In genomic region chr1:234975122-234975940, GRCh38 we compare ENCODE assay signal across 7 cellular contexts.
DNase-seq lines count a peak whose midpoint lies in the region; ATAC-seq and TF ChIP-seq lines count a peak whose summit lies in the region.

No MANE protein-coding gene starts in this region.

- H3K27ac ChIP-seq in GM23338 (ENCODE audit: low read depth): no peak overlapping the region

- H3K9me3 Mint-ChIP-seq in GM23338 (no peaks in the 10 kb centered on the region), brain (peaks cover 0 to under 1% (median 0%) of the 10 kb centered on the region in 5 experiments)

- DNase-seq in GM23338 (ENCODE audit: low spot score): no peak
- DNase-seq in NCI-H748 treated with DMSO at 0.1 percent for 48 hours (lab: John Stamatoyannopoulos, UW): peak; percentile 89
- peak; percentile 82 for DNase-seq in mucosa of gallbladder (ENCODE audit: low spot score)
- DNase-seq in globus pallidus (ENCODE audit: low spot score): no peak
- no peak for DNase-seq in NCI-H1436 treated with DMSO at 0.1 percent for 48 hours (lab: John Stamatoyannopoulos, UW)

- no peak overlapping the region for H3K27ac Mint-ChIP-seq in GM23338
- H3K27ac Mint-ChIP-seq in brain: peak overlapping the region in 3 of 5 experiments; percentile 69 to 93 (median 90)

- peaks cover 40% of the 10 kb centered on the region for H3K4me1 Mint-ChIP-seq in GM23338
- peaks cover 96% of the 10 kb centered on the region for H3K4me1 Mint-ChIP-seq in brain

- H3K27me3 ChIP-seq in GM23338 (ENCODE audit: insufficient read depth): no peaks in the 10 kb centered on the region

- no peaks in the 10 kb centered on the region for H4K20me1 ChIP-seq in GM23338 (replicated peaks; ENCODE audit: insufficient read depth)

- H3K36me3 Mint-ChIP-seq in GM23338 (ENCODE audit: low read depth) (no peaks in the 10 kb centered on the region), brain (no peaks in the 10 kb centered on the region)

- H3K4me1 ChIP-seq in GM23338 (ENCODE audit: insufficient read depth): peaks cover 18% of the 10 kb centered on the region

- H3K4me3 Mint-ChIP-seq in GM23338: no peak overlapping the region
- no peak overlapping the region for H3K4me3 Mint-ChIP-seq in brain

- H3K9me2 ChIP-seq in GM23338 (ENCODE audit: insufficient read depth): 0 out of 2 replicates have a peak, but pooled peaks cover 2% of the 10 kb centered on the region

- H3K36me3 ChIP-seq in GM23338 (ENCODE audit: insufficient read depth): no peaks in the 10 kb centered on the region

- no peaks in the 10 kb centered on the region for H3K79me2 ChIP-seq in GM23338 (replicated peaks; ENCODE audit: insufficient read depth)

- H3K27me3 Mint-ChIP-seq in GM23338 (ENCODE audit: insufficient read depth, low read depth, poor library complexity): peaks cover 8% of the 10 kb centered on the region
- H3K27me3 Mint-ChIP-seq in brain: peaks cover 7% of the 10 kb centered on the region

- peaks cover 7% of the 10 kb centered on the region; the same call in 1 of the 2 replicates for H3F3A ChIP-seq in GM23338 (replicated peaks; ENCODE audit: low read depth)

- H3K4me2 ChIP-seq in GM23338: no peak overlapping the region

- no peak overlapping the region for H3K4me3 ChIP-seq in GM23338

- peak overlapping the region; percentile 32; the same call in 1 of the 2 replicates for H2AFZ ChIP-seq in GM23338

- no peak for ATAC-seq in GM23338
- no peak for ATAC-seq in GM18519 (IDR thresholded peaks at IDR 0.05; ENCODE audit: low FRiP score, unreplicated experiment)

- no peak for TF ChIP-seq CTCF in GM23338 (conservative IDR thresholded peaks at IDR 0.05; ENCODE audit: low read depth in 2 of 2)
- TF ChIP-seq CTCF in brain (conservative IDR thresholded peaks at IDR 0.05): no peak

TF ChIP-seq in GM23338, 12 proteins besides CTCF, POLR2A, EP300 and RAD21:
- TF ChIP-seq ZNF114 (CRISPR knock-in tag; IDR thresholded peaks at IDR 0.05) (no peak), JUNB (IDR thresholded peaks at IDR 0.05; ENCODE audit: unreplicated experiment) (no peak)

Comparison
In these comparisons a context has a peak if more than half of its experiments do, and no peak if none do; other contexts are left out.
1. DNase-seq: peak in NCI-H748 treated with DMSO at 0.1 percent for 48 hours (single experiment) and mucosa of gallbladder (single experiment); none in GM23338 (single experiment), globus pallidus (single experiment) and NCI-H1436 treated with DMSO at 0.1 percent for 48 hours (single experiment).